Comparison of ENCODE assay signal across 8 cellular contexts in genomic region chr10:125719173-125720001, GRCh38. TPM values are rescaled to one million over a fixed set of nuclear protein-coding genes. Genes with fewer than 3 reads are reported as not detected.
DNase-seq lines count a peak whose midpoint lies in the region; ATAC-seq, FAIRE-seq and TF ChIP-seq lines count a peak whose summit lies in the region.

Gene EDRF1, plus strand, starts transcription at chr10:125719709. Its CDS starts 99 bp downstream, at chr10:125719808.

- DNase-seq in NCI-H2029 (lab: John Stamatoyannopoulos, UW) (peak; percentile 92), T-helper 22 cell (ENCODE audit: low read depth) (peak; percentile 98), astrocyte (ENCODE audit: low read depth) (peak; percentile 93), hepatic stellate cell (ENCODE audit: low spot score) (peak; percentile 93), aorta (peak; percentile 99 to 100)

- H3K4me3 ChIP-seq in astrocyte (ENCODE audit: insufficient read depth, low read depth, low read length) (peak within 1 kb of the TSS; percentile 99), rectal smooth muscle tissue (ENCODE audit: low read length) (peak within 1 kb of the TSS; percentile 81), aorta (ENCODE audit: low read length in 2 of 2) (peak within 1 kb of the TSS; percentile 88 to 96)

- H3K4me1 ChIP-seq in astrocyte (ENCODE audit: insufficient read depth, low read length) = peaks cover 12% of the 10 kb centered on the region
- peaks cover 9% of the 10 kb centered on the region for H3K4me1 ChIP-seq in rectal smooth muscle tissue (ENCODE audit: control insufficient read depth, insufficient read depth, low read length)
- H3K4me1 ChIP-seq in aorta (ENCODE audit: control insufficient read depth in 1 of 2, insufficient read depth in 2 of 2, low read length in 2 of 2) = no peaks in the 10 kb centered on the region

- peaks cover 4% of the 10 kb centered on the region for H3K4me1 Mint-ChIP-seq in astrocyte (ENCODE audit: low read depth, unreplicated experiment)

- peak; percentile 95 for ATAC-seq in GM18505 (IDR thresholded peaks at IDR 0.05; ENCODE audit: unreplicated experiment)
- peak; percentile 93 for ATAC-seq in HG02973 (IDR thresholded peaks at IDR 0.05; ENCODE audit: unreplicated experiment)
- ATAC-seq in aorta (ENCODE audit: low FRiP score) = peak; percentile 100

- H3K9me3 ChIP-seq in astrocyte (ENCODE audit: insufficient read depth, low read depth, low read length) (no peaks in the 10 kb centered on the region), aorta (ENCODE audit: control insufficient read depth, low read length) (no peaks in the 10 kb centered on the region)

- peak within 1 kb of the TSS; percentile 89 for H3K27ac Mint-ChIP-seq in astrocyte (ENCODE audit: unreplicated experiment)

- 0 to 1% methylated on average over 56 to 72 of the region's 72 CpGs for WGBS in aorta, 2 donors

- FAIRE-seq in astrocyte (lab: Jason Lieb, UNC) = no peak

- peak within 1 kb of the TSS; percentile 94 for H3K4me3 Mint-ChIP-seq in astrocyte (ENCODE audit: unreplicated experiment)

- peaks cover 28% of the 10 kb centered on the region for H3K36me3 ChIP-seq in astrocyte (ENCODE audit: insufficient read depth, low read length)
- H3K36me3 ChIP-seq in rectal smooth muscle tissue (ENCODE audit: control insufficient read depth, insufficient read depth, low read length) = peaks cover 11% of the 10 kb centered on the region
- H3K36me3 ChIP-seq in aorta (ENCODE audit: control insufficient read depth in 1 of 2, insufficient read depth in 2 of 2, low read length in 1 of 2) = peaks cover 0 to 3% of the 10 kb centered on the region in 2 donors

- peaks cover 3% of the 10 kb centered on the region for H4K20me1 ChIP-seq in astrocyte (ENCODE audit: insufficient read depth, low read length)

- H3K4me2 ChIP-seq in astrocyte (ENCODE audit: low read length) = peak within 1 kb of the TSS; percentile 95

- peaks cover 3% of the 10 kb centered on the region for H3K36me3 Mint-ChIP-seq in astrocyte (ENCODE audit: low read depth, unreplicated experiment)

- H3K27ac ChIP-seq in astrocyte (ENCODE audit: low read depth, low read length) (peak within 1 kb of the TSS; percentile 88), rectal smooth muscle tissue (ENCODE audit: low read depth, low read length) (peak within 1 kb of the TSS; percentile 84), aorta (ENCODE audit: low read depth in 1 of 2, low read length in 2 of 2) (peak within 1 kb of the TSS; percentile 49 to 50)

- peaks cover 27% of the 10 kb centered on the region for H3K79me2 ChIP-seq in astrocyte (ENCODE audit: insufficient read depth, low read length)

- no peak for TF ChIP-seq CTCF in astrocyte (IDR thresholded peaks at IDR 0.05; ENCODE audit: insufficient read depth, low read depth, low read length)

- peak within 1 kb of the TSS; percentile 99 for H3K9ac ChIP-seq in astrocyte (ENCODE audit: low read length)
- H3K9ac ChIP-seq in rectal smooth muscle tissue (ENCODE audit: low read length) = peak within 1 kb of the TSS; percentile 86

- peak; percentile 98 for TF ChIP-seq POLR2A in GM18505 (IDR thresholded peaks at IDR 0.05; ENCODE audit: borderline replicate concordance, extremely low read depth, insufficient read depth, insufficient read length)

- peak within 1 kb of the TSS; percentile 96 for H2AFZ ChIP-seq in astrocyte (ENCODE audit: low read depth, low read length)

- H3K27me3 Mint-ChIP-seq in astrocyte (ENCODE audit: low read depth, unreplicated experiment) = no peaks in the 10 kb centered on the region

- no peaks in the 10 kb centered on the region for H3K27me3 ChIP-seq in astrocyte (ENCODE audit: insufficient read depth, low read length)
- H3K27me3 ChIP-seq in rectal smooth muscle tissue (ENCODE audit: control insufficient read depth, insufficient read depth, low read length) = no peaks in the 10 kb centered on the region
- H3K27me3 ChIP-seq in aorta (ENCODE audit: control insufficient read depth in 1 of 2, insufficient read depth in 2 of 2, low read length in 1 of 2) = no peaks in the 10 kb centered on the region

- intact Hi-C loops in aorta (cut with DNase I) = loop anchor here (5.0 to 10.0 kb wide), 2 partner anchors 103 to 105 kb away; partner anchors contain the start of genes BCCIP (in 2 of the 2) and UROS (in 2 of the 2)

- H3K9me3 Mint-ChIP-seq in astrocyte (ENCODE audit: unreplicated experiment) = no peaks in the 10 kb centered on the region

RNA-seq across cellular contexts. Expression of gene EDRF1, which starts in this region (rescaled TPM):
- total RNA-seq in astrocyte (24.0 and 25.7 TPM in 2 replicates), aorta (10 to 100 TPM; 22.3 to 27.8 TPM)
- polyA plus RNA-seq in aorta = 10 to 100 TPM in 1 of 2 donors, 1 to 10 TPM in 1; 7.5 to 23.6 TPM

Comparison
In these comparisons a context has a peak if more than half of its experiments do, and no peak if none do; other contexts are left out.
1. Peak in every context shown above with its lines: DNase-seq, ATAC-seq, H3K4me3 ChIP-seq and H3K27ac ChIP-seq.